12 cellular contexts compared by ENCODE assay signal in the genomic region with DNA sequence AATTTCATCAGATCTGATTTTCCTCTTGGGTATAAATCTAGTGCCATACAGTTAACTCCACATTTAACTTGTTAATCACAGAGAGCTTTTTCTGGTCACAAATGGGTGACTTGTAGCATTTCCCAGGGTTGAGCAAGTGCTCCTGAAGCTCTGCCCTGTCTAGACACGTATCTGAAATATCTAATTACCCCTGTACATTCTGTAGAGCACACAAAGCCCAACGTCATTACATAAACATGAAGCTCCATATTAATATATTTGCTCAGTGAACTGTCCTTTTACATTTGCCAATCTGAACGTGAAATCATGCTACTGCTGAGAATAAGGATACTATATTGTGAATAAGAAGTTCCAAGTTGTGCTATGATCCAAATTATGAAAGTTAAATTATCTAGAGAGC. TPM values are rescaled to one million over a fixed set of nuclear protein-coding genes. Genes with fewer than 3 reads are reported as not detected.
A peak's percentile ranks its signal among the peaks of the same experiment; 100 is the strongest.
DNase-seq lines count a peak whose midpoint lies in the region; ATAC-seq and TF ChIP-seq lines count a peak whose summit lies in the region.
"Had no signal": no experiment of that assay in that cellular context is flagged by ENCODE, and none has a peak within 500 bp of the region (broad histone marks: within the 10 kb centered on the region; RNA-seq: fewer than 3 reads in every experiment).

No MANE protein-coding gene starts in this region.

- ATAC-seq in activated CD8-positive, alpha-beta memory T cell treated with anti-CD3 and anti-CD28 coated beads, Interleukin-2, amount 10 ng/mL, durations not matched to agents 7 days and 5 days = no peak
- ATAC-seq in RWPE2 (ENCODE audit: low read depth) (peak; percentile 73), right cardiac atrium (no peak), GM21737 (IDR thresholded peaks at IDR 0.05; ENCODE audit: unreplicated experiment) (no peak), GM18907 (IDR thresholded peaks at IDR 0.05; ENCODE audit: unreplicated experiment) (no peak)
- ATAC-seq in effector memory CD8-positive, alpha-beta T cell (replicated peaks) = no peak
- no peak for ATAC-seq in stimulated activated naive B cell treated with anti-CD40 and anti-IgM and Interleukin-4, amounts not matched to agents 10 μg/mL and 1 μg/mL and 100 μg/mL, for 72 hours (replicated peaks)
- ATAC-seq: left cardiac atrium had no signal

- intact Hi-C loops in right cardiac atrium (cut with DNase I) = no loop called here

- TF ChIP-seq CTCF in RWPE2 (IDR thresholded peaks at IDR 0.05; ENCODE audit: poor library complexity, severe bottlenecking) = no peak

- H3K27ac Mint-ChIP-seq in activated CD8-positive, alpha-beta memory T cell treated with anti-CD3 and anti-CD28 coated beads, Interleukin-2, amount 10 ng/mL, durations not matched to agents 7 days and 5 days = peak overlapping the region; percentile 82
- peak overlapping the region; percentile 98 to 100 for H3K27ac Mint-ChIP-seq in effector memory CD8-positive, alpha-beta T cell
- H3K27ac Mint-ChIP-seq in stimulated activated naive B cell treated with anti-CD40 and anti-IgM and Interleukin-4, amounts not matched to agents 10 μg/mL and 1 μg/mL and 100 μg/mL, for 72 hours = peak overlapping the region; percentile 17
- H3K27ac Mint-ChIP-seq: neural progenitor cell had no signal

- H3K27me3 Mint-ChIP-seq in activated CD8-positive, alpha-beta memory T cell treated with anti-CD3 and anti-CD28 coated beads, Interleukin-2, amount 10 ng/mL, durations not matched to agents 7 days and 5 days = no peaks in the 10 kb centered on the region
- no peaks in the 10 kb centered on the region for H3K27me3 Mint-ChIP-seq in effector memory CD8-positive, alpha-beta T cell
- H3K27me3 Mint-ChIP-seq in stimulated activated naive B cell treated with anti-CD40 and anti-IgM and Interleukin-4, amounts not matched to agents 10 μg/mL and 1 μg/mL and 100 μg/mL, for 72 hours = no peaks in the 10 kb centered on the region

- H3K9me3 ChIP-seq in RWPE2 (ENCODE audit: severe bottlenecking) = no peaks in the 10 kb centered on the region
- H3K9me3 ChIP-seq in right cardiac atrium (ENCODE audit: control insufficient read depth, low read length) = no peaks in the 10 kb centered on the region

- H3K9me3 Mint-ChIP-seq in activated CD8-positive, alpha-beta memory T cell treated with anti-CD3 and anti-CD28 coated beads, Interleukin-2, amount 10 ng/mL, durations not matched to agents 7 days and 5 days (ENCODE audit: low read depth) = peaks cover 2% of the 10 kb centered on the region
- H3K9me3 Mint-ChIP-seq in effector memory CD8-positive, alpha-beta T cell = peaks cover 3 to 11% of the 10 kb centered on the region in 2 donors
- no peaks in the 10 kb centered on the region for H3K9me3 Mint-ChIP-seq in stimulated activated naive B cell treated with anti-CD40 and anti-IgM and Interleukin-4, amounts not matched to agents 10 μg/mL and 1 μg/mL and 100 μg/mL, for 72 hours

- H3K4me3 Mint-ChIP-seq in activated CD8-positive, alpha-beta memory T cell treated with anti-CD3 and anti-CD28 coated beads, Interleukin-2, amount 10 ng/mL, durations not matched to agents 7 days and 5 days = no peak overlapping the region
- peak overlapping the region; percentile 49 to 74 for H3K4me3 Mint-ChIP-seq in effector memory CD8-positive, alpha-beta T cell
- no peak overlapping the region for H3K4me3 Mint-ChIP-seq in stimulated activated naive B cell treated with anti-CD40 and anti-IgM and Interleukin-4, amounts not matched to agents 10 μg/mL and 1 μg/mL and 100 μg/mL, for 72 hours
- H3K4me3 Mint-ChIP-seq: neural progenitor cell had no signal

- H3K27me3 ChIP-seq in RWPE2 (ENCODE audit: insufficient read depth, poor library complexity, severe bottlenecking) = no peaks in the 10 kb centered on the region
- H3K27me3 ChIP-seq in right cardiac atrium (ENCODE audit: control insufficient read depth, insufficient read depth) = no peaks in the 10 kb centered on the region
- H3K27me3 ChIP-seq: neural progenitor cell had no signal

- peaks cover 31% of the 10 kb centered on the region for H3K36me3 Mint-ChIP-seq in activated CD8-positive, alpha-beta memory T cell treated with anti-CD3 and anti-CD28 coated beads, Interleukin-2, amount 10 ng/mL, durations not matched to agents 7 days and 5 days
- peaks cover 13% of the 10 kb centered on the region for H3K36me3 Mint-ChIP-seq in effector memory CD8-positive, alpha-beta T cell (ENCODE audit: insufficient read depth)
- peaks cover 0 to 2% of the 10 kb centered on the region in 2 donors for H3K36me3 Mint-ChIP-seq in stimulated activated naive B cell treated with anti-CD40 and anti-IgM and Interleukin-4, amounts not matched to agents 10 μg/mL and 1 μg/mL and 100 μg/mL, for 72 hours

- 85% methylated on average over 3 of the region's 3 CpGs for WGBS in right cardiac atrium

- H3K36me3 ChIP-seq in RWPE2 (ENCODE audit: low read depth) = no peaks in the 10 kb centered on the region
- H3K36me3 ChIP-seq: neural progenitor cell had no signal

- peaks cover 50% of the 10 kb centered on the region for H3K4me1 ChIP-seq in RWPE2 (ENCODE audit: insufficient read depth, poor library complexity, severe bottlenecking)
- H3K4me1 ChIP-seq in right cardiac atrium (ENCODE audit: control insufficient read depth, insufficient read depth, low read length) = peaks cover 19% of the 10 kb centered on the region
- H3K4me1 ChIP-seq: neural progenitor cell had no signal

- H3K4me1 Mint-ChIP-seq in activated CD8-positive, alpha-beta memory T cell treated with anti-CD3 and anti-CD28 coated beads, Interleukin-2, amount 10 ng/mL, durations not matched to agents 7 days and 5 days = peaks cover 63% of the 10 kb centered on the region
- peaks cover 64 to 66% of the 10 kb centered on the region in 2 donors for H3K4me1 Mint-ChIP-seq in effector memory CD8-positive, alpha-beta T cell (ENCODE audit: low read depth in 2 of 2)
- H3K4me1 Mint-ChIP-seq in stimulated activated naive B cell treated with anti-CD40 and anti-IgM and Interleukin-4, amounts not matched to agents 10 μg/mL and 1 μg/mL and 100 μg/mL, for 72 hours = peaks cover 6 to 12% of the 10 kb centered on the region in 2 donors

- CTCF ChIA-PET in activated CD8-positive, alpha-beta memory T cell treated with anti-CD3 and anti-CD28 coated beads, Interleukin-2, amount 10 ng/mL, durations not matched to agents 7 days and 5 days (lab: Charles Lee) = interaction anchor here (1.5 to 3.2 kb wide), 5 partner anchors 11 to 127 kb away, joined by 3 to 18 read pairs (median 8); a partner anchor contains a TSS

- DNase-seq in activated CD8-positive, alpha-beta memory T cell treated with anti-CD3 and anti-CD28 coated beads, Interleukin-2, amount 10 ng/mL, durations not matched to agents 7 days and 5 days = no peak
- DNase-seq in activated CD8-positive, alpha-beta memory T cell treated with anti-CD3 and anti-CD28 coated beads, Interleukin-2, amount 50 U/mL, for 4 hours = no peak
- DNase-seq in RWPE2 (ENCODE audit: low spot score) = no peak
- DNase-seq in effector memory CD8-positive, alpha-beta T cell = no peak
- DNase-seq in stimulated activated naive B cell treated with anti-CD40 and anti-IgM and Interleukin-4, amounts not matched to agents 10 μg/mL and 1 μg/mL and 100 μg/mL, for 72 hours = no peak
- no peak for DNase-seq in right cardiac atrium
- DNase-seq: activated CD4-positive, CD25-positive, alpha-beta regulatory T cell; left cardiac atrium; NCI-H446 had no signal

- H3K27ac ChIP-seq in RWPE2 (ENCODE audit: poor library complexity, severe bottlenecking) (peak overlapping the region; percentile 94), right cardiac atrium (ENCODE audit: low read length) (no peak overlapping the region)
- H3K27ac ChIP-seq: neural progenitor cell had no signal

- H3K4me3 ChIP-seq in RWPE2 (ENCODE audit: severe bottlenecking) (no peak overlapping the region), right cardiac atrium (ENCODE audit: low read length) (no peak overlapping the region)
- H3K4me3 ChIP-seq: neural progenitor cell had no signal

RNA-seq across cellular contexts. Expression of a gene that starts 49.0 kb away (rescaled TPM):
- total RNA-seq in activated CD8-positive, alpha-beta memory T cell treated with anti-CD3 and anti-CD28 coated beads, Interleukin-2, amount 10 ng/mL, durations not matched to agents 7 days and 5 days = 1 to 10 TPM in 1 of 2 experiments, under 1 TPM in 1; 0.91 to 1.4 TPM
- 100 to 1,000 TPM in 1 of 4 donors, 10 to 100 TPM in 3; 31.3 to 462 (median 41.8) TPM for total RNA-seq in right cardiac atrium
- polyA plus RNA-seq in right cardiac atrium = 38.8 TPM

Comparison
In these comparisons a context has a peak if more than half of its experiments do, and no peak if none do; other contexts are left out.
1. H3K27ac Mint-ChIP-seq: peak in every context shown above with its lines; median percentile 99 in effector memory CD8-positive, alpha-beta T cell; 82 in activated CD8-positive, alpha-beta memory T cell treated with anti-CD3 and anti-CD28 coated beads, Interleukin-2, amount 10 ng/mL, durations not matched to agents 7 days and 5 days; 17 in stimulated activated naive B cell treated with anti-CD40 and anti-IgM and Interleukin-4, amounts not matched to agents 10 μg/mL and 1 μg/mL and 100 μg/mL, for 72 hours.
2. H3K4me3 Mint-ChIP-seq: peak in effector memory CD8-positive, alpha-beta T cell (2 of 2); none in activated CD8-positive, alpha-beta memory T cell treated with anti-CD3 and anti-CD28 coated beads, Interleukin-2, amount 10 ng/mL, durations not matched to agents 7 days and 5 days (single experiment) and stimulated activated naive B cell treated with anti-CD40 and anti-IgM and Interleukin-4, amounts not matched to agents 10 μg/mL and 1 μg/mL and 100 μg/mL, for 72 hours (0 of 2).
3. RNA of a gene that starts 49.0 kb away (total RNA-seq): 31.3 to 462 TPM in right cardiac atrium; 0.91 to 1.4 TPM in activated CD8-positive, alpha-beta memory T cell treated with anti-CD3 and anti-CD28 coated beads, Interleukin-2, amount 10 ng/mL, durations not matched to agents 7 days and 5 days; every median in the first group is over 10 times any median in the second.